In genomic region chr14:71463807-71464206, GRCh38 we compare ENCODE assay signal across 16 cellular contexts.
A peak's percentile ranks its signal among the peaks of the same experiment; 100 is the strongest.
DNase-seq lines count a peak whose midpoint lies in the region; ATAC-seq and TF ChIP-seq lines count a peak whose summit lies in the region.
"Had no signal": no experiment of that assay in that cellular context is flagged by ENCODE, and none has a peak within 500 bp of the region (broad histone marks: within the 10 kb centered on the region; RNA-seq: fewer than 3 reads in every experiment).

No MANE protein-coding gene starts in this region.

- H3K9me3 ChIP-seq in HEK293 (ENCODE audit: control insufficient read depth, insufficient read depth, low read depth, low read length): no peaks in the 10 kb centered on the region
- H3K9me3 ChIP-seq: Caco-2 had no signal

- CTCF ChIA-PET in HEK293 (lab: Yijun Ruan, JAX): no interaction called here

- H3K4me1 Mint-ChIP-seq in HFFc6 (ENCODE audit: low read depth): peaks cover 49% of the 10 kb centered on the region
- peaks cover 16% of the 10 kb centered on the region for H3K4me1 Mint-ChIP-seq in memory B cell

- no peak for ATAC-seq in memory B cell (ENCODE audit: low read depth)
- ATAC-seq: CD8-positive, alpha-beta T cell had no signal

- TF ChIP-seq CTCF in HEK293 (tag by site-specific recombination; IDR thresholded peaks at IDR 0.05) (no peak), HFFc6 (IDR thresholded peaks at IDR 0.05) (no peak)

- peaks cover 17% of the 10 kb centered on the region for H3K9me3 Mint-ChIP-seq in HFFc6
- peaks cover 3% of the 10 kb centered on the region for H3K9me3 Mint-ChIP-seq in memory B cell

- H3K4me3 Mint-ChIP-seq in HFFc6: peak overlapping the region; percentile 3; the same call in 1 of the 2 replicates
- no peak overlapping the region for H3K4me3 Mint-ChIP-seq in memory B cell
- H3K4me3 Mint-ChIP-seq: B cell; CD4-positive, alpha-beta T cell; CD8-positive, alpha-beta T cell had no signal

- no peaks in the 10 kb centered on the region; the same call in 1 of the 2 replicates for H3K27me3 Mint-ChIP-seq in HFFc6 (ENCODE audit: insufficient read depth)
- no peaks in the 10 kb centered on the region for H3K27me3 Mint-ChIP-seq in memory B cell
- H3K27me3 Mint-ChIP-seq: B cell; CD4-positive, alpha-beta T cell had no signal

- POLR2A ChIA-PET in HEK293 (lab: Yijun Ruan, JAX): no interaction called here

- H3K4me1 ChIP-seq in HEK293 (ENCODE audit: control insufficient read depth, insufficient read depth, low read length): no peaks in the 10 kb centered on the region
- H3K4me1 ChIP-seq: BLaER1 treated with 17β-estradiol and CSF1 and Interleukin-3, amounts not matched to agents 10 nM and 100 nM; Caco-2 had no signal

- peaks cover 71% of the 10 kb centered on the region for H3K36me3 Mint-ChIP-seq in HFFc6 (ENCODE audit: low read depth)
- peaks cover 19% of the 10 kb centered on the region for H3K36me3 Mint-ChIP-seq in memory B cell

- no peaks in the 10 kb centered on the region for H3K36me3 ChIP-seq in HEK293 (ENCODE audit: control insufficient read depth in 2 of 2, insufficient read depth in 1 of 2, low read length in 2 of 2)

- no peak overlapping the region for H3K4me3 ChIP-seq in HEK293 (ENCODE audit: low read depth, low read length)
- H3K4me3 ChIP-seq: BLaER1 treated with 17β-estradiol and CSF1 and Interleukin-3, amounts not matched to agents 10 nM and 100 nM had no signal

- H3K27ac ChIP-seq in HEK293 (ENCODE audit: extremely low read depth, low read depth, low read length): no peak overlapping the region
- H3K27ac ChIP-seq: BLaER1 treated with 17β-estradiol and CSF1 and Interleukin-3, amounts not matched to agents 10 nM and 100 nM; C4-2B had no signal

- H3K27ac Mint-ChIP-seq in HFFc6 (no peak overlapping the region; the same call in 1 of the 2 replicates), memory B cell (peak overlapping the region; percentile 57)
- H3K27ac Mint-ChIP-seq: B cell; CD4-positive, alpha-beta T cell; CD8-positive, alpha-beta T cell had no signal

- DNase-seq in HFFc6 (no peak), memory B cell (ENCODE audit: low spot score in 2 of 2) (no peak), medulla oblongata (ENCODE audit: extremely low spot score) (no peak), AML-193 (lab: John Stamatoyannopoulos, UW) (no peak)
- DNase-seq: 8988T; ACHN; Caco-2; Calu3; CD4-positive, alpha-beta T cell; CD8-positive, alpha-beta T cell; DMS79 treated with DMSO at 0.1 percent for 48 hours; GF-D8 had no signal

TF ChIP-seq in HEK293, 187 proteins besides CTCF, POLR2A, EP300 and RAD21:
- TF ChIP-seq BCL11A (tag by site-specific recombination; IDR thresholded peaks at IDR 0.05; ENCODE audit: low read depth) (no peak), ZNF37A (tag by site-specific recombination; IDR thresholded peaks at IDR 0.05) (no peak), ZNF302 (tag by site-specific recombination; IDR thresholded peaks at IDR 0.05; ENCODE audit: low read depth) (peak; percentile 95), ZNF580 (tag by site-specific recombination; IDR thresholded peaks at IDR 0.05) (no peak), ZNF561 (tag by site-specific recombination; IDR thresholded peaks at IDR 0.05; ENCODE audit: borderline replicate concordance) (no peak), ZNF2 (tag by site-specific recombination; IDR thresholded peaks at IDR 0.05) (no peak)
